ENCODE assay signal across 8 cellular contexts in the genomic region with DNA sequence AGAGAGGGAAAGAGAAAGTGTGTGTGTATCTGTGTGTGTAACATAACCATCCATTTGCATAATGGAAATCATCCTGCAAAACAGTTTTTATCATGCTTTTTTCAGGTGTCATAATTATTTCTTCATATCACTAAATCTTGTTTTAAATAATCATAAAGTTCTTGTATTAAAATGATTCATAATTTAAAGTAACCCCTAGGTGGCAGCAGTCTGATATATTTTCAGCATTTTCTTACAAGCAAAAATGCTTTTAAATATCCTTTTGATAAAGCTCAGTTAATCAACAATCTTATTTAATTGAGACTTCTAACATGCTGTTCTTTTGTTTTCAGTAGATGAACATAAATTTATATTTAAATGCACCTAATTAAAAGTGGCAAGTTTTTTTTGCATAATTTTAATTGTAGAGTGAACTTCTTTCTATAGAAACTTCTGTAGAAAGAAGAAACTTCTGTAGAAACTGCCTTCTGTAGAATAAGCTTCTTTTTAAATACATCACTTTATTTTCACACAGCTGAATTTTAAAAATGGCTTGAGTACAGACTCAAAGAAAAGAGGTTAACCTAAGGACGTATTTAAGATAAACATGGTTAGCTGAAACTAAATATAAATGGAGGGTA.
DNase-seq lines count a peak whose midpoint lies in the region; ATAC-seq, FAIRE-seq and TF ChIP-seq lines count a peak whose summit lies in the region.

No MANE protein-coding gene starts in this region.

- intact Hi-C loops in Panc1 (cut with micrococcal nuclease; ENCODE audit: unreplicated experiment): loop anchor here (5.0 kb wide), 2 partner anchors 472 to 652 kb away; partner anchors contain the start of gene HES1
- intact Hi-C loops in transverse colon (cut with DNase I; ENCODE audit: low total_unique reads): no loop called here

- H3K27me3 ChIP-seq in Panc1 (ENCODE audit: control insufficient read depth, insufficient read depth, low read length): no peaks in the 10 kb centered on the region
- no peaks in the 10 kb centered on the region for H3K27me3 ChIP-seq in transverse colon

- H3K36me3 ChIP-seq in Panc1 (ENCODE audit: control insufficient read depth, insufficient read depth, low read length): peaks cover 45% of the 10 kb centered on the region
- peaks cover 0 to 63% (median 23%) of the 10 kb centered on the region in 4 donors for H3K36me3 ChIP-seq in transverse colon

- H3K36me3 Mint-ChIP-seq in activated naive CD8-positive, alpha-beta T cell treated with anti-CD3 and anti-CD28 coated beads, Interleukin-2, amount 50 U/mL, for 24 hours (ENCODE audit: low read depth): peaks cover 50% of the 10 kb centered on the region

- TF ChIP-seq EP300 in transverse colon (IDR thresholded peaks at IDR 0.05; ENCODE audit: low read depth): no peak

- WGBS in transverse colon (ENCODE audit: low coverage in 1 of 2), 2 donors: 88 to 100% methylated on average over 1 of the region's 1 CpG

- no peaks in the 10 kb centered on the region for H3K4me1 Mint-ChIP-seq in activated naive CD8-positive, alpha-beta T cell treated with anti-CD3 and anti-CD28 coated beads, Interleukin-2, amount 50 U/mL, for 24 hours

- H3K27ac Mint-ChIP-seq in activated naive CD8-positive, alpha-beta T cell treated with anti-CD3 and anti-CD28 coated beads, Interleukin-2, amount 50 U/mL, for 24 hours: no peak overlapping the region

- no peak overlapping the region for H3K4me3 ChIP-seq in AG10803 (ENCODE audit: low read length)
- no peak overlapping the region for H3K4me3 ChIP-seq in Panc1 (ENCODE audit: low read depth in 2 of 2, low read length in 2 of 2)
- H3K4me3 ChIP-seq in transverse colon: no peak overlapping the region

- H3K4me3 Mint-ChIP-seq in activated naive CD8-positive, alpha-beta T cell treated with anti-CD3 and anti-CD28 coated beads, Interleukin-2, amount 50 U/mL, for 24 hours: no peak overlapping the region

- POLR2A ChIA-PET in Panc1 (lab: Charles Lee): no interaction called here

- no peaks in the 10 kb centered on the region for H3K9me3 Mint-ChIP-seq in activated naive CD8-positive, alpha-beta T cell treated with anti-CD3 and anti-CD28 coated beads, Interleukin-2, amount 50 U/mL, for 24 hours

- no TSS peak for BruUV-seq in Panc1 (replicated peaks; lab: Mats Ljungman, UMichigan)

- peak; percentile 57 for TF ChIP-seq CTCF in AG10803 (conservative IDR thresholded peaks at IDR 0.05; ENCODE audit: low read length)
- peak; percentile 66; the same call in 1 of the 2 replicates for TF ChIP-seq CTCF in Panc1 (IDR thresholded peaks at IDR 0.05)
- peak; percentile 46 to 53 (median 49) for TF ChIP-seq CTCF in transverse colon (IDR thresholded peaks at IDR 0.05)

- ATAC-seq in Panc1: no peak
- no peak for ATAC-seq in activated naive CD8-positive, alpha-beta T cell treated with anti-CD3 and anti-CD28 coated beads, Interleukin-2, amount 50 U/mL, for 24 hours

- H3K27ac ChIP-seq in Panc1 (ENCODE audit: low read length) (no peak overlapping the region), transverse colon (no peak overlapping the region)

- CTCF ChIA-PET in Panc1 (lab: Charles Lee): interaction anchor here (0.7 to 1.0 kb wide), 2 partner anchors 12 to 657 kb away, joined by 3 read pairs; no protein-coding TSS in a partner anchor

- in situ Hi-C loops in Panc1 (cut with HindIII; ENCODE audit: low pct_unique_long_range_greater_than_20kb, low sequenced_read_pairs) (no loop called here), transverse colon (cut with MboI; ENCODE audit: low pct_ligation_motif_present in 1 of 4, low pct_unique_long_range_greater_than_20kb in 1 of 4, low sequenced_read_pairs in 3 of 4) (loop anchor here in 2 of 4 donors (25.0 kb wide), 1 partner anchor 647 kb away; no protein-coding TSS in a partner anchor)

- no peak for FAIRE-seq in HTR-8/SVneo (lab: Jason Lieb, UNC)

- DNase-seq in AG10803 (ENCODE audit: low read depth) (peak; percentile 50), HS-5 (ENCODE audit: low read depth) (peak; percentile 26), Panc1 (ENCODE audit: low read depth, low spot score) (peak; percentile 15), fibroblast of the conjunctiva (ENCODE audit: low read depth) (peak; percentile 24), transverse colon (no peak), hepatic stellate cell (ENCODE audit: low spot score) (no peak), HTR-8/SVneo (ENCODE audit: insufficient read length, low spot score) (no peak)
- no peak for DNase-seq in activated naive CD8-positive, alpha-beta T cell treated with anti-CD3 and anti-CD28 coated beads, Interleukin-2, amount 50 U/mL, for 24 hours

- TF ChIP-seq POLR2A in transverse colon (IDR thresholded peaks at IDR 0.05): no peak

- no peaks in the 10 kb centered on the region for H3K27me3 Mint-ChIP-seq in activated naive CD8-positive, alpha-beta T cell treated with anti-CD3 and anti-CD28 coated beads, Interleukin-2, amount 50 U/mL, for 24 hours

- H3K9me3 ChIP-seq in Panc1 (ENCODE audit: control insufficient read depth, insufficient read depth, low read depth, low read length): no peaks in the 10 kb centered on the region
- H3K9me3 ChIP-seq in transverse colon: no peaks in the 10 kb centered on the region

- H3K4me1 ChIP-seq in Panc1 (ENCODE audit: control insufficient read depth, insufficient read depth, low read length) (no peaks in the 10 kb centered on the region), transverse colon (no peaks in the 10 kb centered on the region)

Comparison
In these comparisons a context has a peak if more than half of its experiments do, and no peak if none do; other contexts are left out.
1. DNase-seq: peak in AG10803 (single experiment), HS-5 (single experiment), Panc1 (single experiment) and fibroblast of the conjunctiva (single experiment); none in transverse colon (single experiment), hepatic stellate cell (single experiment), HTR-8/SVneo (single experiment) and activated naive CD8-positive, alpha-beta T cell treated with anti-CD3 and anti-CD28 coated beads, Interleukin-2, amount 50 U/mL, for 24 hours (single experiment).
2. Peak in every context shown above with its lines, with median percentiles within 50 percentile points of each other: CTCF ChIP-seq.